18 cellular contexts compared by ENCODE assay signal in the genomic region with DNA sequence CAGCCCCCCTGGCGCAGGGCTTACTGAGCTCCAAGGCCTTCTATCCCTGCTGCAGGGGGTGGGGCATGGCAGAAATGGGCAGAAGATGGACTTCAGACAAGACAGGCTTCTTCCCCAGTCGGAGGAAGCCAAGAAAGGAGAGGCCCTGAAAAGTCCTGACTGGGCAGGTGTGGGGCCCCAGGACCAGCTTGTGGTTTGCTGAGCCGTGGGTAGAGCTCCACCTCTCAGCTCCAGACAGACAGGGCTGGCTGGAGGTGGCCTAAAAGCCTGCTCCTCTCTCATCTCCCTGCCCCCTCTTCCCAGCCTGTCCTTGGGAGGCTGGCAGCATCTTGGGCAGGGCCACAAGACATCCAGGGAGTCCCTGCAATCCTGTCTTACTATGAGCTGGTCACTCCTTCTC.
DNase-seq lines count a peak whose midpoint lies in the region; ATAC-seq and TF ChIP-seq lines count a peak whose summit lies in the region.
"Had no signal": no experiment of that assay in that cellular context is flagged by ENCODE, and none has a peak within 500 bp of the region (broad histone marks: within the 10 kb centered on the region; RNA-seq: fewer than 3 reads in every experiment).

No MANE protein-coding gene starts in this region.

- H3K4me3 Mint-ChIP-seq in H9 = no peak overlapping the region
- H3K4me3 Mint-ChIP-seq: CD4-positive, CD25-positive, alpha-beta regulatory T cell; CD8-positive, alpha-beta memory T cell; GM23338 had no signal

- H4K8ac ChIP-seq in H9 (replicated peaks; ENCODE audit: insufficient read length, low read depth, low read length) (no peak overlapping the region), neuronal stem cell (ENCODE audit: low read depth, low read length) (no peak overlapping the region)

- no peak overlapping the region for H3T11ph ChIP-seq in H9 (ENCODE audit: low read length)

- DNase-seq in H9 (no peak), RPMI8226 (peak; percentile 55), neuronal stem cell (ENCODE audit: low spot score) (no peak), dorsolateral prefrontal cortex (no peak), AG08396 (ENCODE audit: low spot score) (no peak)
- DNase-seq: 8988T; ACHN; CD4-positive, CD25-positive, alpha-beta regulatory T cell; CD8-positive, alpha-beta memory T cell; DMS 273 treated with DMSO at 0.1 percent for 48 hours; DMS79; GF-D8; HCEC 1CT had no signal

- H3K23ac ChIP-seq in H9 (ENCODE audit: insufficient read length, low read depth, low read length) = no peak overlapping the region
- no peak overlapping the region for H3K23ac ChIP-seq in neuronal stem cell (ENCODE audit: low read depth, low read length, poor library complexity)

- H3K9me3 ChIP-seq in BLaER1 = no peaks in the 10 kb centered on the region
- no peaks in the 10 kb centered on the region for H3K9me3 ChIP-seq in H9 (ENCODE audit: control insufficient read depth, low read depth, low read length)
- H3K9me3 ChIP-seq in neuronal stem cell (replicated peaks in 1 of 2; ENCODE audit: control insufficient read depth in 2 of 2, insufficient read depth in 1 of 2, low read depth in 1 of 2, low read length in 2 of 2) = no peaks in the 10 kb centered on the region
- H3K9me3 ChIP-seq: A549 had no signal

- H3K56ac ChIP-seq in H9 (ENCODE audit: insufficient read length, low read depth, low read length) = no peak overlapping the region

- no peaks in the 10 kb centered on the region for H4K20me1 ChIP-seq in BLaER1
- no peaks in the 10 kb centered on the region for H4K20me1 ChIP-seq in H9 (ENCODE audit: control insufficient read depth, insufficient read depth, insufficient read length)

- H3K18ac ChIP-seq in H9 (ENCODE audit: insufficient read length, low read depth, low read length) (no peak overlapping the region), neuronal stem cell (ENCODE audit: low read length) (peak overlapping the region; percentile 39)

- no peaks in the 10 kb centered on the region for H3K79me2 ChIP-seq in H9 (ENCODE audit: insufficient read depth, low read length)

- no peak for TF ChIP-seq CTCF in H9 (conservative IDR thresholded peaks at IDR 0.05)
- no peak for TF ChIP-seq CTCF in dorsolateral prefrontal cortex (IDR thresholded peaks at IDR 0.05 in 54 of 56, conservative IDR thresholded peaks at IDR 0.05 in 2 of 56; ENCODE audit: low read depth in 1 of 56, partially characterized antibody in 56 of 56)

- H2AFZ ChIP-seq in H9 (ENCODE audit: low read length) (no peak overlapping the region), neuronal stem cell (ENCODE audit: low read length) (no peak overlapping the region)
- H2AFZ ChIP-seq: GM23338 had no signal

- H2BK12ac ChIP-seq in H9 (ENCODE audit: insufficient read length, low read depth, low read length) (no peak overlapping the region), neuronal stem cell (ENCODE audit: low read length) (no peak overlapping the region)

- H3K27me3 Mint-ChIP-seq in H9 (ENCODE audit: low read depth) = peaks cover 50% of the 10 kb centered on the region
- H3K27me3 Mint-ChIP-seq: CD4-positive, CD25-positive, alpha-beta regulatory T cell; CD8-positive, alpha-beta memory T cell had no signal

- H3K4me2 ChIP-seq in BLaER1 = peak overlapping the region; percentile 14; the same call in 1 of the 2 replicates
- no peak overlapping the region for H3K4me2 ChIP-seq in H9 (ENCODE audit: insufficient read depth, insufficient read length, low read length)
- H3K4me2 ChIP-seq in neuronal stem cell (ENCODE audit: insufficient read depth, low read length, poor library complexity, severe bottlenecking) = no peak overlapping the region
- H3K4me2 ChIP-seq: A549, GM23338 had no signal

- intact Hi-C loops in dorsolateral prefrontal cortex (cut with DNase I) = no loop called here

- peak overlapping the region; percentile 13 for H4K91ac ChIP-seq in H9 (ENCODE audit: insufficient read length, low read depth, low read length)
- no peak overlapping the region for H4K91ac ChIP-seq in neuronal stem cell (ENCODE audit: low read depth, low read length, poor library complexity)

- H3K9ac ChIP-seq in BLaER1 = no peak overlapping the region
- H3K9ac ChIP-seq in H9 (ENCODE audit: extremely low read depth, insufficient read length, low read length) = no peak overlapping the region
- H3K9ac ChIP-seq in neuronal stem cell (ENCODE audit: low read depth, low read length, poor library complexity) = no peak overlapping the region

- H3K14ac ChIP-seq in H9 (ENCODE audit: insufficient read depth, low read length) (no peak overlapping the region; the same call in 1 of the 2 replicates), neuronal stem cell (ENCODE audit: low read length) (no peak overlapping the region)

- peaks cover 40 to 43% of the 10 kb centered on the region in 2 experiments for H3K4me1 Mint-ChIP-seq in H9
- H3K4me1 Mint-ChIP-seq: CD8-positive, alpha-beta memory T cell had no signal

- peaks cover 0 to 2% (median 0%) of the 10 kb centered on the region in 3 experiments; a peak in 2 of 7 replicates for H3K36me3 Mint-ChIP-seq in H9 (ENCODE audit: insufficient read depth in 1 of 3, low read depth in 3 of 3)
- H3K36me3 Mint-ChIP-seq: CD4-positive, CD25-positive, alpha-beta regulatory T cell; CD8-positive, alpha-beta memory T cell had no signal

- WGBS in H9 (ENCODE audit: extremely low coverage, insufficient read length, low lambda C conversion rate) = no CpG with 5 or more reads among the region's 3 CpGs
- WGBS in neuronal stem cell (ENCODE audit: extremely low coverage in 2 of 2, insufficient read length in 2 of 2, insufficient replicate concordance in 1 of 2), 2 donors = no CpG with 5 or more reads among the region's 3 CpGs

- ATAC-seq in HG02610 (IDR thresholded peaks at IDR 0.05; ENCODE audit: unreplicated experiment) = no peak
- ATAC-seq: A549, GM23338 had no signal

- H2BK15ac ChIP-seq in H9 (ENCODE audit: low read depth, low read length) (no peak overlapping the region; the same call in 1 of the 2 replicates), neuronal stem cell (ENCODE audit: low read length) (no peak overlapping the region)

- H3K79me1 ChIP-seq in H9 (ENCODE audit: insufficient read depth, low read depth, low read length, poor library complexity, severe bottlenecking) = no peaks in the 10 kb centered on the region
- H3K79me1 ChIP-seq in neuronal stem cell (ENCODE audit: low read depth, low read length) = no peaks in the 10 kb centered on the region

- no peak overlapping the region for H2AK5ac ChIP-seq in H9 (ENCODE audit: insufficient read length, low read length)
- no peak overlapping the region for H2AK5ac ChIP-seq in neuronal stem cell (ENCODE audit: low read depth, low read length)

- H3K23me2 ChIP-seq in H9 (ENCODE audit: insufficient read length, low read depth, low read length, poor library complexity, severe bottlenecking) = no peaks in the 10 kb centered on the region

- no peak overlapping the region for H3K27ac ChIP-seq in BLaER1
- H3K27ac ChIP-seq in H9 (ENCODE audit: insufficient read length, low read depth, low read length) = no peak overlapping the region
- H3K27ac ChIP-seq in neuronal stem cell (replicated peaks; ENCODE audit: low read length) = no peak overlapping the region
- no peak overlapping the region for H3K27ac ChIP-seq in dorsolateral prefrontal cortex
- H3K27ac ChIP-seq: A549, C4-2B had no signal

- H3K36me3 ChIP-seq in BLaER1 = no peaks in the 10 kb centered on the region
- H3K36me3 ChIP-seq in neuronal stem cell (replicated peaks in 1 of 2; ENCODE audit: control insufficient read depth in 2 of 2, insufficient read depth in 2 of 2, low read length in 2 of 2) = no peaks in the 10 kb centered on the region

- no peaks in the 10 kb centered on the region for H3K9me3 Mint-ChIP-seq in H9
- H3K9me3 Mint-ChIP-seq: CD4-positive, CD25-positive, alpha-beta regulatory T cell; CD8-positive, alpha-beta memory T cell; GM23338 had no signal

- H2BK5ac ChIP-seq in H9 (ENCODE audit: insufficient read length, low read length) (no peak overlapping the region), neuronal stem cell (ENCODE audit: low read length) (no peak overlapping the region)

- H3K27ac Mint-ChIP-seq in H9 = no peak overlapping the region
- H3K27ac Mint-ChIP-seq: GM23338 had no signal

- H4K5ac ChIP-seq in H9 (ENCODE audit: insufficient read length, low read depth, low read length) = no peak overlapping the region

- H3K4ac ChIP-seq in H9 (ENCODE audit: low read depth, low read length) = no peak overlapping the region
- H3K4ac ChIP-seq in neuronal stem cell (ENCODE audit: low read length) = no peak overlapping the region

- H2BK120ac ChIP-seq in H9 (ENCODE audit: low read depth, low read length, poor library complexity, severe bottlenecking) (no peak overlapping the region), neuronal stem cell (ENCODE audit: low read depth, low read length) (no peak overlapping the region)

- no peak overlapping the region for H3K4me3 ChIP-seq in BLaER1
- no peak overlapping the region for H3K4me3 ChIP-seq in neuronal stem cell (ENCODE audit: low read length in 2 of 2)
- H3K4me3 ChIP-seq in dorsolateral prefrontal cortex = no peak overlapping the region
- H3K4me3 ChIP-seq: A549, GM23338 had no signal

- H3K4me1 ChIP-seq in BLaER1 (peaks cover 59% of the 10 kb centered on the region), H9 (ENCODE audit: insufficient read depth, low read length) (peaks cover 5% of the 10 kb centered on the region; the same call in 1 of the 2 replicates), neuronal stem cell (ENCODE audit: control insufficient read depth in 2 of 2, insufficient read depth in 1 of 2, low read depth in 1 of 2, low read length in 2 of 2) (peaks cover 0 to 13% of the 10 kb centered on the region in 2 donors)
- H3K4me1 ChIP-seq: A549 had no signal

- H2BK20ac ChIP-seq in H9 (ENCODE audit: low read depth, low read length, poor library complexity, severe bottlenecking) = no peak overlapping the region

- H3K27me3 ChIP-seq in BLaER1 (no peaks in the 10 kb centered on the region), H9 (ENCODE audit: insufficient read depth, low read length) (no peaks in the 10 kb centered on the region; the same call in 1 of the 2 replicates), neuronal stem cell (ENCODE audit: control insufficient read depth in 3 of 3, insufficient read depth in 3 of 3, low read depth in 1 of 3, low read length in 3 of 3) (peaks cover 0 to 11% (median 0%) of the 10 kb centered on the region in 3 experiments), dorsolateral prefrontal cortex (no peaks in the 10 kb centered on the region)
